Comparison of ENCODE assay signal across 8 cellular contexts in genomic region chr12:52147367-52147972, GRCh38. TPM values are rescaled to one million over a fixed set of nuclear protein-coding genes. Genes with fewer than 3 reads are reported as not detected.
DNase-seq lines count a peak whose midpoint lies in the region; ATAC-seq and TF ChIP-seq lines count a peak whose summit lies in the region.

No MANE protein-coding gene starts in this region.

- H3K36me3 ChIP-seq in CD4-positive, alpha-beta memory T cell (ENCODE audit: insufficient read depth, low read length): no peaks in the 10 kb centered on the region

- ATAC-seq in GM18502 (IDR thresholded peaks at IDR 0.05; ENCODE audit: poor library complexity, unreplicated experiment): no peak

- H3K9me3 Mint-ChIP-seq in CD4-positive, alpha-beta memory T cell: no peaks in the 10 kb centered on the region

- H3K4me3 Mint-ChIP-seq in CD4-positive, alpha-beta memory T cell: no peak overlapping the region

- peaks cover 4 to 10% (median 8%) of the 10 kb centered on the region in 4 donors for H3K4me1 Mint-ChIP-seq in CD4-positive, alpha-beta memory T cell

- CTCF ChIA-PET in CD4-positive, alpha-beta memory T cell (lab: Charles Lee; ENCODE audit: partially characterized antibody): interaction anchor here (0.5 to 2.6 kb wide), 3 partner anchors 9 to 770 kb away, joined by 3 to 9 read pairs (median 5); no protein-coding TSS in a partner anchor

- POLR2A ChIA-PET in CD4-positive, alpha-beta memory T cell (lab: Charles Lee; ENCODE audit: partially characterized antibody): no interaction called here

- peak; percentile 99 for DNase-seq in HK-2 (ENCODE audit: unreplicated experiment)
- DNase-seq in astrocyte of the cerebellum (ENCODE audit: low read depth): peak; percentile 88
- DNase-seq in iPS-NIHi11 (ENCODE audit: low spot score): peak; percentile 67
- DNase-seq in AML-193 (lab: John Stamatoyannopoulos, UW): no peak
- DNase-seq in NOMO-1 treated with dmso at 0.1 percent for 144 hours (lab: John Stamatoyannopoulos, UW; ENCODE audit: unreplicated experiment): no peak
- no peak for DNase-seq in CD4-positive, alpha-beta memory T cell

- no peak for TF ChIP-seq CTCF in astrocyte of the cerebellum (IDR thresholded peaks at IDR 0.05; ENCODE audit: low read depth, low read length, missing control alignments)

- H3K27ac Mint-ChIP-seq in CD4-positive, alpha-beta memory T cell: peak overlapping the region in 1 of 7 donors; percentile 35

- in situ Hi-C loops in astrocyte of the cerebellum (cut with HindIII; ENCODE audit: low sequenced_read_pairs): no loop called here

- no peak overlapping the region for H3K4me3 ChIP-seq in astrocyte of the cerebellum (ENCODE audit: low read depth, low read length)
- H3K4me3 ChIP-seq in CD4-positive, alpha-beta memory T cell (ENCODE audit: low read length in 2 of 2): no peak overlapping the region

- peaks cover 6% of the 10 kb centered on the region for H3K4me1 ChIP-seq in CD4-positive, alpha-beta memory T cell (ENCODE audit: insufficient read depth, low read length)

- no peaks in the 10 kb centered on the region for H3K9me3 ChIP-seq in CD4-positive, alpha-beta memory T cell (ENCODE audit: control insufficient read depth in 1 of 2, low read length in 2 of 2)

- no peaks in the 10 kb centered on the region for H3K36me3 Mint-ChIP-seq in CD4-positive, alpha-beta memory T cell

- no peaks in the 10 kb centered on the region for H3K27me3 ChIP-seq in CD4-positive, alpha-beta memory T cell (ENCODE audit: insufficient read depth, low read length)

- peak overlapping the region; percentile 55 for H3K27ac ChIP-seq in temporal lobe (ENCODE audit: low read depth, low read length)
- H3K27ac ChIP-seq in CD4-positive, alpha-beta memory T cell (ENCODE audit: low read depth, low read length): no peak overlapping the region

- no peaks in the 10 kb centered on the region for H3K27me3 Mint-ChIP-seq in CD4-positive, alpha-beta memory T cell

- intact Hi-C loops in CD4-positive, alpha-beta memory T cell (cut with micrococcal nuclease): no loop called here

RNA-seq across cellular contexts. Expression of gene KRT80, which starts 44.3 kb away (rescaled TPM):
- under 0.01 TPM for total RNA-seq in temporal lobe
- not detected for total RNA-seq in CD4-positive, alpha-beta memory T cell
- not detected for polyA plus RNA-seq in CD4-positive, alpha-beta memory T cell

Comparison
In these comparisons a context has a peak if more than half of its experiments do, and no peak if none do; other contexts are left out.
1. DNase-seq: peak in HK-2 (single experiment), astrocyte of the cerebellum (single experiment) and iPS-NIHi11 (single experiment); none in AML-193 (0 of 2), NOMO-1 treated with dmso at 0.1 percent for 144 hours (single experiment) and CD4-positive, alpha-beta memory T cell (0 of 5).